ENCODE assay signal across 1 cellular context in the genomic region with DNA sequence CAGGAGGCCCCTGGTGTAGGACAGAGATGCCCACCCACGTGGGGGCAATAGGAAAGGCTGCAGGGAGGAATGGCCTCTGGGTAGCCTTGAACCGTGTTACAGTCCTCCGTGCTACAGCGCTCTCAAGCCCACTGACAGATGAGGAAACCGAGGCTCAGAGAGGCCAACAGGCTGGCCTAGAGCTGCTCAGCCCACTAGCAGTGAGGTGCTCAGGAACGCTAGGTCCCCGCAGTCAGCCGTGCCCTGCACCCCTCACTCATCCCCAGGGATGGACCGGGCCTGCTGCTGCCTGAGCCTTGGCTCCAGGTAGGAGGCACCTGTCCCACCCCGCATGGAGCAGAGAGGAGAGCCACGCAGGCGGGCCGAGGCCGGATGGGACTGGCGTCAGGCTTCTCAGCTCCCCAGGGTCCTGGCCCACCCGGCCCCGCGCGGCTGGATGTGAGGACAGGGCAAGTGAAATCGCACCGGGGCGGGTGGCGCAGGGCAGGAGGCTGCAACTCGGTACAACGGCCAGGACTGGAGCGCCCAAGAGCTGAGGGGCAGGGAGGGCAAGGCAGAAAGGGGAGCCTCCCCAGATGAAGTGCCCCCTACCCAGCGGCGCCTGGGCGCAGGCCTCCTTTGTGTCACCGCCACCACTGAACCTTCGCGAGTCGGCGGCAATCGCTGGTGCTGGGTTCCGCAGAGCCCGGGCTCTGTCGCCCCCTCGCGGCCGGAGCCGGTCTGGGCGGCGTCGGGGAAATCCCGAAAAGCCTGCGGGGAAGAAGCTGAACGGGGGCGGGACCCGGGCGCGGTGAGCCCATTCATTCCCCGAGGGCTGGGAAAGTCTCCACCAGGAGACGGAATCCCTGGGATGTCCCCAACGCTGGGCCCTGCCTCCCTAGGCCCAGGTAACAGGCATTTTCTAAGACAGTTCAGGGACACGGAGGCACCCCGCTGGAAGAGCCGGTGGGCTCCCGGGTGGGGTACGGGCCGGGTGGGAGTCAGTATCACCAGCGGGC.
TF ChIP-seq lines count a peak whose summit lies in the region.

No MANE protein-coding gene starts in this region.

TF ChIP-seq in HepG2, 621 proteins besides CTCF, POLR2A, EP300 and RAD21 (continued from another document and continues in another):
- TF ChIP-seq, protein P1, sequence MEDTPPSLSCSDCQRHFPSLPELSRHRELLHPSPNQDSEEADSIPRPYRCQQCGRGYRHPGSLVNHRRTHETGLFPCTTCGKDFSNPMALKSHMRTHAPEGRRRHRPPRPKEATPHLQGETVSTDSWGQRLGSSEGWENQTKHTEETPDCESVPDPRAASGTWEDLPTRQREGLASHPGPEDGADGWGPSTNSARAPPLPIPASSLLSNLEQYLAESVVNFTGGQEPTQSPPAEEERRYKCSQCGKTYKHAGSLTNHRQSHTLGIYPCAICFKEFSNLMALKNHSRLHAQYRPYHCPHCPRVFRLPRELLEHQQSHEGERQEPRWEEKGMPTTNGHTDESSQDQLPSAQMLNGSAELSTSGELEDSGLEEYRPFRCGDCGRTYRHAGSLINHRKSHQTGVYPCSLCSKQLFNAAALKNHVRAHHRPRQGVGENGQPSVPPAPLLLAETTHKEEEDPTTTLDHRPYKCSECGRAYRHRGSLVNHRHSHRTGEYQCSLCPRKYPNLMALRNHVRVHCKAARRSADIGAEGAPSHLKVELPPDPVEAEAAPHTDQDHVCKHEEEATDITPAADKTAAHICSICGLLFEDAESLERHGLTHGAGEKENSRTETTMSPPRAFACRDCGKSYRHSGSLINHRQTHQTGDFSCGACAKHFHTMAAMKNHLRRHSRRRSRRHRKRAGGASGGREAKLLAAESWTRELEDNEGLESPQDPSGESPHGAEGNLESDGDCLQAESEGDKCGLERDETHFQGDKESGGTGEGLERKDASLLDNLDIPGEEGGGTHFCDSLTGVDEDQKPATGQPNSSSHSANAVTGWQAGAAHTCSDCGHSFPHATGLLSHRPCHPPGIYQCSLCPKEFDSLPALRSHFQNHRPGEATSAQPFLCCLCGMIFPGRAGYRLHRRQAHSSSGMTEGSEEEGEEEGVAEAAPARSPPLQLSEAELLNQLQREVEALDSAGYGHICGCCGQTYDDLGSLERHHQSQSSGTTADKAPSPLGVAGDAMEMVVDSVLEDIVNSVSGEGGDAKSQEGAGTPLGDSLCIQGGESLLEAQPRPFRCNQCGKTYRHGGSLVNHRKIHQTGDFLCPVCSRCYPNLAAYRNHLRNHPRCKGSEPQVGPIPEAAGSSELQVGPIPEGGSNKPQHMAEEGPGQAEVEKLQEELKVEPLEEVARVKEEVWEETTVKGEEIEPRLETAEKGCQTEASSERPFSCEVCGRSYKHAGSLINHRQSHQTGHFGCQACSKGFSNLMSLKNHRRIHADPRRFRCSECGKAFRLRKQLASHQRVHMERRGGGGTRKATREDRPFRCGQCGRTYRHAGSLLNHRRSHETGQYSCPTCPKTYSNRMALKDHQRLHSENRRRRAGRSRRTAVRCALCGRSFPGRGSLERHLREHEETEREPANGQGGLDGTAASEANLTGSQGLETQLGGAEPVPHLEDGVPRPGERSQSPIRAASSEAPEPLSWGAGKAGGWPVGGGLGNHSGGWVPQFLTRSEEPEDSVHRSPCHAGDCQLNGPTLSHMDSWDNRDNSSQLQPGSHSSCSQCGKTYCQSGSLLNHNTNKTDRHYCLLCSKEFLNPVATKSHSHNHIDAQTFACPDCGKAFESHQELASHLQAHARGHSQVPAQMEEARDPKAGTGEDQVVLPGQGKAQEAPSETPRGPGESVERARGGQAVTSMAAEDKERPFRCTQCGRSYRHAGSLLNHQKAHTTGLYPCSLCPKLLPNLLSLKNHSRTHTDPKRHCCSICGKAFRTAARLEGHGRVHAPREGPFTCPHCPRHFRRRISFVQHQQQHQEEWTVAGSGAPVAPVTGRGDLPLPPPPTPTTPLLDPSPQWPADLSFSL (CRISPR knock-in tag; IDR thresholded peaks at IDR 0.05), result no peak
- TF ChIP-seq ZBTB43 (CRISPR knock-in tag; conservative IDR thresholded peaks at IDR 0.05) (no peak), FUBP1 (CRISPR knock-in tag; IDR thresholded peaks at IDR 0.05; ENCODE audit: borderline replicate concordance) (no peak), ZNF362 (CRISPR knock-in tag; IDR thresholded peaks at IDR 0.05; ENCODE audit: borderline replicate concordance) (no peak; the same call in 1 of the 2 replicates), SNAPC2 (CRISPR knock-in tag; IDR thresholded peaks at IDR 0.05) (no peak), POGK (CRISPR knock-in tag; conservative IDR thresholded peaks at IDR 0.05) (peak; percentile 79), LCORL (IDR thresholded peaks at IDR 0.05) (no peak), LCORL (CRISPR knock-in tag; IDR thresholded peaks at IDR 0.05) (no peak), GATA4 (IDR thresholded peaks at IDR 0.05; ENCODE audit: borderline replicate concordance, low read depth) (no peak), GTF2F1 (IDR thresholded peaks at IDR 0.05; ENCODE audit: low read length) (no peak), TBP (CRISPR knock-in tag; IDR thresholded peaks at IDR 0.05) (no peak), TMF1 (CRISPR knock-in tag; IDR thresholded peaks at IDR 0.05; ENCODE audit: low read depth) (no peak), ARID3A (IDR thresholded peaks at IDR 0.05; ENCODE audit: low read depth, low read length) (no peak), TCF7L2 (IDR thresholded peaks at IDR 0.05; ENCODE audit: low read depth, low read length) (no peak), ZNF550 (CRISPR knock-in tag; IDR thresholded peaks at IDR 0.05; ENCODE audit: borderline replicate concordance) (no peak), ZFYVE20 (CRISPR knock-in tag; IDR thresholded peaks at IDR 0.05; ENCODE audit: borderline replicate concordance, low read depth) (no peak), ZNF672 (CRISPR knock-in tag; IDR thresholded peaks at IDR 0.05) (no peak), ZBTB37 (CRISPR knock-in tag; IDR thresholded peaks at IDR 0.05) (no peak)
- TF ChIP-seq, protein P2, sequence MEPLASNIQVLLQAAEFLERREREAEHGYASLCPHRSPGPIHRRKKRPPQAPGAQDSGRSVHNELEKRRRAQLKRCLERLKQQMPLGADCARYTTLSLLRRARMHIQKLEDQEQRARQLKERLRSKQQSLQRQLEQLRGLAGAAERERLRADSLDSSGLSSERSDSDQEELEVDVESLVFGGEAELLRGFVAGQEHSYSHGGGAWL (CRISPR knock-in tag; IDR thresholded peaks at IDR 0.05), result peak; percentile 68; the same call in 1 of the 2 replicates
- TF ChIP-seq, protein P3, sequence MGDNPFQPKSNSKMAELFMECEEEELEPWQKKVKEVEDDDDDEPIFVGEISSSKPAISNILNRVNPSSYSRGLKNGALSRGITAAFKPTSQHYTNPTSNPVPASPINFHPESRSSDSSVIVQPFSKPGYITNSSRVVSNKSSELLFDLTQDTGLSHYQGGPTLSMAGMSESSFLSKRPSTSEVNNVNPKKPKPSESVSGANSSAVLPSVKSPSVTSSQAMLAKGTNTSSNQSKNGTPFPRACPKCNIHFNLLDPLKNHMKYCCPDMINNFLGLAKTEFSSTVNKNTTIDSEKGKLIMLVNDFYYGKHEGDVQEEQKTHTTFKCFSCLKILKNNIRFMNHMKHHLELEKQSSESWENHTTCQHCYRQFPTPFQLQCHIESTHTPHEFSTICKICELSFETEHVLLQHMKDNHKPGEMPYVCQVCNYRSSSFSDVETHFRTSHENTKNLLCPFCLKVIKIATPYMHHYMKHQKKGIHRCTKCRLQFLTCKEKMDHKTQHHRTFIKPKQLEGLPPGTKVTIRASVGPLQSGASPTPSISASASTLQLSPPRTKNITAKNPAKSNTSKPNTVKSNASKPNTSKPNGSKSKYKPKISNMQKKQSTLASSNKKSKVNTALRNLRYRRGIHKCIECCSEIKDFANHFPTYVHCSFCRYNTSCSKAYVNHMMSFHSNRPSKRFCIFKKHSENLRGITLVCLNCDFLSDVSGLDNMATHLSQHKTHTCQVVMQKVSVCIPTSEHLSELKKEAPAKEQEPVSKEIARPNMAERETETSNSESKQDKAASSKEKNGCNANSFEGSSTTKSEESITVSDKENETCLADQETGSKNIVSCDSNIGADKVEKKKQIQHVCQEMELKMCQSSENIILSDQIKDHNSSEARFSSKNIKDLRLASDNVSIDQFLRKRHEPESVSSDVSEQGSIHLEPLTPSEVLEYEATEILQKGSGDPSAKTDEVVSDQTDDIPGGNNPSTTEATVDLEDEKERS (CRISPR knock-in tag; IDR thresholded peaks at IDR 0.05), result no peak
- TF ChIP-seq, protein P4, sequence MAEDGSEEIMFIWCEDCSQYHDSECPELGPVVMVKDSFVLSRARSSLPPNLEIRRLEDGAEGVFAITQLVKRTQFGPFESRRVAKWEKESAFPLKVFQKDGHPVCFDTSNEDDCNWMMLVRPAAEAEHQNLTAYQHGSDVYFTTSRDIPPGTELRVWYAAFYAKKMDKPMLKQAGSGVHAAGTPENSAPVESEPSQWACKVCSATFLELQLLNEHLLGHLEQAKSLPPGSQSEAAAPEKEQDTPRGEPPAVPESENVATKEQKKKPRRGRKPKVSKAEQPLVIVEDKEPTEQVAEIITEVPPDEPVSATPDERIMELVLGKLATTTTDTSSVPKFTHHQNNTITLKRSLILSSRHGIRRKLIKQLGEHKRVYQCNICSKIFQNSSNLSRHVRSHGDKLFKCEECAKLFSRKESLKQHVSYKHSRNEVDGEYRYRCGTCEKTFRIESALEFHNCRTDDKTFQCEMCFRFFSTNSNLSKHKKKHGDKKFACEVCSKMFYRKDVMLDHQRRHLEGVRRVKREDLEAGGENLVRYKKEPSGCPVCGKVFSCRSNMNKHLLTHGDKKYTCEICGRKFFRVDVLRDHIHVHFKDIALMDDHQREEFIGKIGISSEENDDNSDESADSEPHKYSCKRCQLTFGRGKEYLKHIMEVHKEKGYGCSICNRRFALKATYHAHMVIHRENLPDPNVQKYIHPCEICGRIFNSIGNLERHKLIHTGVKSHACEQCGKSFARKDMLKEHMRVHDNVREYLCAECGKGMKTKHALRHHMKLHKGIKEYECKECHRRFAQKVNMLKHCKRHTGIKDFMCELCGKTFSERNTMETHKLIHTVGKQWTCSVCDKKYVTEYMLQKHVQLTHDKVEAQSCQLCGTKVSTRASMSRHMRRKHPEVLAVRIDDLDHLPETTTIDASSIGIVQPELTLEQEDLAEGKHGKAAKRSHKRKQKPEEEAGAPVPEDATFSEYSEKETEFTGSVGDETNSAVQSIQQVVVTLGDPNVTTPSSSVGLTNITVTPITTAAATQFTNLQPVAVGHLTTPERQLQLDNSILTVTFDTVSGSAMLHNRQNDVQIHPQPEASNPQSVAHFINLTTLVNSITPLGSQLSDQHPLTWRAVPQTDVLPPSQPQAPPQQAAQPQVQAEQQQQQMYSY (CRISPR knock-in tag; IDR thresholded peaks at IDR 0.05), result peak; percentile 21; the same call in 1 of the 2 replicates
